In the genomic region with DNA sequence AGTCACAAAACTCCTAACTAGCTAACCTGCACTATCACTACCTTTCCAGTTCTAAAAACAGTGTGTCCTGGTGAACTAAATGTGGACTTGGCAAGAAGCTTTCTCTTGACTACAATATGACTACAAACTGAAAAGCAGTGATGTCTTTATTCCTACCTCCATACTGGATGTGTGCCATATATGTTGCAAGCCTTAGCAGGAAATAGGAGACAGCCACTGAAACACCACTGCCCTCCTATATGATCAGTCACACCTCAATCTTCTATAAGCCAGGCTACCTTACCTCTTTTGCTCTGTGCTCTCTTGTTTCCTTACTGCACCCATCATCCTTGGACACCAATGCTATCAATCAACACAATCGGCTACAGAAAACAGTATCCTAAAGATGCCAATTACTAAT, we compare ENCODE assay signal across 25 cellular contexts. TPM values are rescaled to one million over a fixed set of nuclear protein-coding genes. Genes with fewer than 3 reads are reported as not detected.
A peak's percentile ranks its signal among the peaks of the same experiment; 100 is the strongest.
DNase-seq lines count a peak whose midpoint lies in the region; ATAC-seq and TF ChIP-seq lines count a peak whose summit lies in the region.
"Had no signal": no experiment of that assay in that cellular context is flagged by ENCODE, and none has a peak within 500 bp of the region (broad histone marks: within the 10 kb centered on the region; RNA-seq: fewer than 3 reads in every experiment).

No MANE protein-coding gene starts in this region.

- H3K79me1 ChIP-seq in IMR-90 (ENCODE audit: low read depth in 1 of 2, low read length in 2 of 2): peaks cover 27 to 41% of the 10 kb centered on the region in 2 experiments

- H4K5ac ChIP-seq in IMR-90 (ENCODE audit: low read depth, low read length): no peak overlapping the region

- H3K27me3 Mint-ChIP-seq in neural progenitor cell (ENCODE audit: insufficient read depth, low read depth): no peaks in the 10 kb centered on the region
- H3K27me3 Mint-ChIP-seq: naive thymus-derived CD4-positive, alpha-beta T cell; stimulated activated naive B cell treated with anti-CD40 and anti-IgM and Interleukin-4, amounts not matched to agents 10 μg/mL and 1 μg/mL and 100 μg/mL, for 72 hours had no signal

- H4K20me1 ChIP-seq in IMR-90 (ENCODE audit: insufficient read depth, low read length) (peaks cover 11% of the 10 kb centered on the region), neural progenitor cell (ENCODE audit: low read depth) (no peaks in the 10 kb centered on the region)

- peak overlapping the region; percentile 4; the same call in 1 of the 2 replicates for H3K23ac ChIP-seq in IMR-90 (ENCODE audit: low read depth, low read length)

- no peak overlapping the region for H2AK5ac ChIP-seq in IMR-90 (ENCODE audit: low read depth, low read length)

- H3K4me1 ChIP-seq in IMR-90 (ENCODE audit: control insufficient read depth, insufficient read depth, low read length): peaks cover 4% of the 10 kb centered on the region
- peaks cover 8% of the 10 kb centered on the region for H3K4me1 ChIP-seq in neural progenitor cell
- H3K4me1 ChIP-seq in gastroesophageal sphincter: peaks cover 0 to 7% (median 0%) of the 10 kb centered on the region in 3 donors
- H3K4me1 ChIP-seq: Peyer's patch, thyroid gland had no signal

- H3K36me3 ChIP-seq in IMR-90 (ENCODE audit: control insufficient read depth, insufficient read depth, low read length): peaks cover 16% of the 10 kb centered on the region
- H3K36me3 ChIP-seq in neural progenitor cell: peaks cover 21% of the 10 kb centered on the region
- H3K36me3 ChIP-seq in gastroesophageal sphincter: peaks cover 7 to 57% of the 10 kb centered on the region in 2 donors

- ATAC-seq in IMR-90 (ENCODE audit: low read depth) (no peak), GM19023 (IDR thresholded peaks at IDR 0.05; ENCODE audit: unreplicated experiment) (no peak), gastroesophageal sphincter (no peak)
- ATAC-seq: naive thymus-derived CD4-positive, alpha-beta T cell; stimulated activated naive B cell treated with anti-CD40 and anti-IgM and Interleukin-4, amounts not matched to agents 10 μg/mL and 1 μg/mL and 100 μg/mL, for 72 hours; WTC11 had no signal

- H3K27ac Mint-ChIP-seq in neural progenitor cell: peak overlapping the region; percentile 50
- H3K27ac Mint-ChIP-seq: stimulated activated naive B cell treated with anti-CD40 and anti-IgM and Interleukin-4, amounts not matched to agents 10 μg/mL and 1 μg/mL and 100 μg/mL, for 72 hours; WTC11 had no signal

- H2AFZ ChIP-seq in IMR-90 (replicated peaks; ENCODE audit: low read length, poor library complexity) (no peak overlapping the region), neural progenitor cell (replicated peaks) (no peak overlapping the region)

- H3K9me3 ChIP-seq in IMR-90 (ENCODE audit: control insufficient read depth, insufficient read depth, low read length) (no peaks in the 10 kb centered on the region), neural progenitor cell (ENCODE audit: low read depth) (no peaks in the 10 kb centered on the region), gastroesophageal sphincter (no peaks in the 10 kb centered on the region)
- H3K9me3 ChIP-seq: Peyer's patch, thyroid gland had no signal

- TF ChIP-seq CTCF in IMR-90 (conservative IDR thresholded peaks at IDR 0.05; ENCODE audit: low read depth, low read length) (no peak), neural progenitor cell (IDR thresholded peaks at IDR 0.05) (no peak), gastroesophageal sphincter (IDR thresholded peaks at IDR 0.05) (no peak)

- H3K27me3 ChIP-seq in IMR-90 (ENCODE audit: control insufficient read depth, insufficient read depth, low read length) (no peaks in the 10 kb centered on the region), neural progenitor cell (no peaks in the 10 kb centered on the region), gastroesophageal sphincter (no peaks in the 10 kb centered on the region)
- H3K27me3 ChIP-seq: Peyer's patch, thyroid gland had no signal

- H3K18ac ChIP-seq in IMR-90 (ENCODE audit: low read depth, low read length): no peak overlapping the region

- POLR2A ChIA-PET in IMR-90 (lab: Charles Lee; ENCODE audit: unreplicated experiment): no interaction called here

- H3K9me3 Mint-ChIP-seq in neural progenitor cell: no peaks in the 10 kb centered on the region
- H3K9me3 Mint-ChIP-seq: naive thymus-derived CD4-positive, alpha-beta T cell; stimulated activated naive B cell treated with anti-CD40 and anti-IgM and Interleukin-4, amounts not matched to agents 10 μg/mL and 1 μg/mL and 100 μg/mL, for 72 hours; WTC11 had no signal

- H3K4me2 ChIP-seq in IMR-90 (ENCODE audit: low read depth, low read length): no peak overlapping the region
- H3K4me2 ChIP-seq in neural progenitor cell: no peak overlapping the region

- no peak for TF ChIP-seq POLR2A in IMR-90 (IDR thresholded peaks at IDR 0.05; ENCODE audit: low read depth, low read length)
- TF ChIP-seq POLR2A in gastroesophageal sphincter (IDR thresholded peaks at IDR 0.05): no peak

- intact Hi-C loops in IMR-90 (cut with micrococcal nuclease): no loop called here

- dilution Hi-C loops in IMR-90 (cut with HindIII; ENCODE audit: low sequenced_read_pairs, unreplicated experiment): no loop called here

- H3K4me1 Mint-ChIP-seq in neural progenitor cell: peaks cover 39% of the 10 kb centered on the region
- H3K4me1 Mint-ChIP-seq: WTC11 had no signal

- WGBS in IMR-90 (ENCODE audit: extremely low coverage in 2 of 2, insufficient read length in 1 of 2), 2 experiments: no CpG with 5 or more reads among the region's 1 CpG
- 76 to 80% methylated on average over 1 of the region's 1 CpG for WGBS in gastroesophageal sphincter (ENCODE audit: low coverage in 1 of 2), 2 donors

- H2AK9ac ChIP-seq in IMR-90 (replicated peaks; ENCODE audit: low read depth, low read length, poor library complexity): no peak overlapping the region

- no peak overlapping the region for H2BK20ac ChIP-seq in IMR-90 (ENCODE audit: low read depth, low read length)

- DNase-seq in EL (peak; percentile 2), IMR-90 (peak; percentile 66), epithelial cell of prostate (ENCODE audit: low read depth, low spot score) (peak; percentile 22), neural progenitor cell (ENCODE audit: low spot score) (no peak), KG1 (lab: John Stamatoyannopoulos, UW) (no peak)
- DNase-seq: activated CD4-positive, alpha-beta T cell treated with anti-CD3 and anti-CD28 coated beads, Interleukin-2, amount 50 U/mL, for 48 hours; activated gamma-delta T cell; cerebellar nuclear complex; DMS79 treated with DMSO at 0.1 percent for 48 hours; effector CD8-positive, alpha-beta T cell; hypothalamus; mesenchymal stem cell; naive thymus-derived CD4-positive, alpha-beta T cell; NCI-H1105; NCI-H2081 treated with DMSO at 0.1 percent for 48 hours; NCI-H446 treated with DMSO at 0.1 percent for 48 hours; NK-92 treated with Interleukin-12 subunit alpha and Interleukin-12 subunit beta, amount 100 ng/mL, for 24 hours; Peyer's patch; stimulated activated CD4-positive, alpha-beta T cell treated with anti-CD3 and anti-CD28 coated beads, Interleukin-1b, Interleukin-23, amount 100 ng/mL, for 48 hours; stimulated activated naive B cell treated with anti-CD40 and anti-IgM and Interleukin-4, amounts not matched to agents 10 μg/mL and 1 μg/mL and 100 μg/mL, for 72 hours; thyroid gland had no signal

- no peak overlapping the region for H3K4me3 ChIP-seq in IMR-90 (ENCODE audit: insufficient read depth, low read depth, low read length)
- no peak overlapping the region for H3K4me3 ChIP-seq in neural progenitor cell
- no peak overlapping the region for H3K4me3 ChIP-seq in gastroesophageal sphincter
- H3K4me3 ChIP-seq: Peyer's patch, SK-N-MC, thyroid gland had no signal

- no peaks in the 10 kb centered on the region for H3F3A ChIP-seq in neural progenitor cell (ENCODE audit: low read depth)

- H3K4ac ChIP-seq in IMR-90 (ENCODE audit: low read depth, low read length): no peak overlapping the region

- peaks cover 22% of the 10 kb centered on the region for H3K79me2 ChIP-seq in neural progenitor cell (ENCODE audit: low read depth)

- H3K27ac ChIP-seq in IMR-90 (ENCODE audit: insufficient read depth, low read length): no peak overlapping the region
- no peak overlapping the region for H3K27ac ChIP-seq in epithelial cell of prostate
- H3K27ac ChIP-seq in neural progenitor cell: no peak overlapping the region
- no peak overlapping the region for H3K27ac ChIP-seq in gastroesophageal sphincter
- H3K27ac ChIP-seq: Peyer's patch, SK-N-MC, thyroid gland had no signal

- H3K9ac ChIP-seq in IMR-90 (ENCODE audit: low read depth, low read length) (no peak overlapping the region), neural progenitor cell (no peak overlapping the region)

- no TSS peak for BruUV-seq in IMR-90 (replicated peaks; lab: Mats Ljungman, UMichigan)

- H2BK15ac ChIP-seq in IMR-90 (ENCODE audit: low read depth, low read length): no peak overlapping the region

- H3K14ac ChIP-seq in IMR-90 (replicated peaks; ENCODE audit: low read depth, low read length): no peak overlapping the region

- no peak for TF ChIP-seq EP300 in gastroesophageal sphincter (IDR thresholded peaks at IDR 0.05)

- TF ChIP-seq RAD21 in IMR-90 (IDR thresholded peaks at IDR 0.05; ENCODE audit: low read length): no peak

- in situ Hi-C loops in IMR-90 (cut with MboI; ENCODE audit: low sequenced_read_pairs): no loop called here

- peak overlapping the region; percentile 65 for H2BK5ac ChIP-seq in IMR-90 (ENCODE audit: low read depth, low read length, poor library complexity, severe bottlenecking)

- H4K91ac ChIP-seq in IMR-90 (ENCODE audit: insufficient read depth, low read depth, low read length): no peak overlapping the region

- no peak overlapping the region for H3K4me3 Mint-ChIP-seq in neural progenitor cell
- H3K4me3 Mint-ChIP-seq: naive thymus-derived CD4-positive, alpha-beta T cell; stimulated activated naive B cell treated with anti-CD40 and anti-IgM and Interleukin-4, amounts not matched to agents 10 μg/mL and 1 μg/mL and 100 μg/mL, for 72 hours; WTC11 had no signal

- no peak overlapping the region for H2BK120ac ChIP-seq in IMR-90 (ENCODE audit: low read depth, low read length)

- CTCF ChIA-PET in IMR-90 (lab: Yijun Ruan, JAX): no interaction called here

- H3K36me3 Mint-ChIP-seq in neural progenitor cell: peaks cover 24% of the 10 kb centered on the region

- H3K9me1 ChIP-seq in IMR-90 (ENCODE audit: insufficient read depth, low read length): peaks cover 11% of the 10 kb centered on the region

- H3K56ac ChIP-seq in IMR-90 (ENCODE audit: extremely low read depth, insufficient read depth, low read length): no peak overlapping the region

- no peak overlapping the region for H4K8ac ChIP-seq in IMR-90 (ENCODE audit: low read depth in 2 of 2, low read length in 2 of 2)

TF ChIP-seq in IMR-90, 13 proteins besides CTCF, POLR2A, EP300 and RAD21 (continues in another document):
- TF ChIP-seq CEBPB (IDR thresholded peaks at IDR 0.05; ENCODE audit: low read depth, low read length) (peak; percentile 78), RCOR1 (IDR thresholded peaks at IDR 0.05; ENCODE audit: insufficient replicate concordance, low read length) (no peak), RFX5 (IDR thresholded peaks at IDR 0.05; ENCODE audit: low read depth, low read length) (no peak)

RNA-seq across cellular contexts. Expression of a gene that starts 34.1 kb away (rescaled TPM):
- total RNA-seq in IMR-90 (2012; rRNA removed) (171 and 242 TPM in 2 replicates), neural progenitor cell (ENCODE audit: low replicate concordance) (139 and 196 TPM in 2 replicates), gastroesophageal sphincter (100 to 1,000 TPM in 2 of 4 donors, 10 to 100 TPM in 2; 78.8 to 126 (median 95.3) TPM)
- 112 and 116 TPM in 2 replicates for polyA plus RNA-seq in IMR-90 (2012; rRNA removed)
- polyA plus RNA-seq in IMR-90 (2012; cell fraction: cytosol; rRNA removed): 33.1 and 53.2 TPM in 2 replicates
- 182 and 391 TPM in 2 replicates for polyA plus RNA-seq in IMR-90 (2012; cell fraction: nucleus; rRNA removed; ENCODE audit: low replicate concordance)

Comparison
In these comparisons a context has a peak if more than half of its experiments do, and no peak if none do; other contexts are left out.
1. DNase-seq: peak in EL (single experiment), IMR-90 (single experiment) and epithelial cell of prostate (single experiment); none in neural progenitor cell (single experiment) and KG1 (single experiment).